ENCODE assay signal across 1 cellular context in genomic region chr1:109823543-109824348, GRCh38.
TF ChIP-seq lines count a peak whose summit lies in the region.

No MANE protein-coding gene starts in this region.

TF ChIP-seq in HepG2, 621 proteins besides CTCF, POLR2A, EP300 and RAD21 (continued from another document and continues in another):
- peak; percentile 70; the same call in 1 of the 2 replicates for TF ChIP-seq PRDM15 (CRISPR knock-in tag; IDR thresholded peaks at IDR 0.05)
- peak; percentile 90 for TF ChIP-seq SP5 (CRISPR knock-in tag; IDR thresholded peaks at IDR 0.05; ENCODE audit: borderline replicate concordance, low read depth)
- 0 out of 2 replicates have a peak, but pooled peaks have one; percentile 57 for TF ChIP-seq MYNN (CRISPR knock-in tag; IDR thresholded peaks at IDR 0.05; ENCODE audit: low read depth)
- TF ChIP-seq ZNF687 (CRISPR knock-in tag; IDR thresholded peaks at IDR 0.05) = peak; percentile 93
- TF ChIP-seq THRA (CRISPR knock-in tag; IDR thresholded peaks at IDR 0.05; ENCODE audit: borderline replicate concordance) = peak; percentile 82; the same call in 1 of the 2 replicates
- TF ChIP-seq ZHX2 (IDR thresholded peaks at IDR 0.05; ENCODE audit: low read depth) = no peak
- TF ChIP-seq ZHX2 (CRISPR knock-in tag; IDR thresholded peaks at IDR 0.05; ENCODE audit: borderline replicate concordance) = no peak
- TF ChIP-seq ZNF501 (CRISPR knock-in tag; IDR thresholded peaks at IDR 0.05) = peak; percentile 85
- TF ChIP-seq KMT2B (CRISPR knock-in tag; IDR thresholded peaks at IDR 0.05) = 0 out of 2 replicates have a peak, but pooled peaks have one; percentile 26
- no peak for TF ChIP-seq ATM (IDR thresholded peaks at IDR 0.05; ENCODE audit: borderline replicate concordance)
- peak; percentile 55 for TF ChIP-seq U2AF1 (optimal IDR thresholded peaks at IDR 0.05; ENCODE audit: low read depth, low read length)
- peak; percentile 66; the same call in 1 of the 2 replicates for TF ChIP-seq KAT7 (CRISPR knock-in tag; IDR thresholded peaks at IDR 0.05; ENCODE audit: borderline replicate concordance)
- peak; percentile 69; the same call in 1 of the 2 replicates for TF ChIP-seq NR2F2 (IDR thresholded peaks at IDR 0.05; ENCODE audit: borderline replicate concordance, low read depth)
- peak; percentile 65; the same call in 1 of the 2 replicates for TF ChIP-seq SOX5 (CRISPR knock-in tag; IDR thresholded peaks at IDR 0.05; ENCODE audit: borderline replicate concordance)
- TF ChIP-seq ZNF781 (CRISPR knock-in tag; IDR thresholded peaks at IDR 0.05; ENCODE audit: borderline replicate concordance, not compliant biosample characterization) = no peak
- peak; percentile 48; the same call in 1 of the 2 replicates for TF ChIP-seq MIER3 (CRISPR knock-in tag; IDR thresholded peaks at IDR 0.05; ENCODE audit: borderline replicate concordance)
- peak; percentile 11 for TF ChIP-seq SKI (IDR thresholded peaks at IDR 0.05; ENCODE audit: partially characterized antibody)
- TF ChIP-seq ZFYVE20 (CRISPR knock-in tag; IDR thresholded peaks at IDR 0.05; ENCODE audit: borderline replicate concordance, low read depth) = 0 out of 2 replicates have a peak, but pooled peaks have one; percentile 27
- no peak for TF ChIP-seq PHB2 (IDR thresholded peaks at IDR 0.05; ENCODE audit: partially characterized antibody)
- TF ChIP-seq ETV5 (CRISPR knock-in tag; IDR thresholded peaks at IDR 0.05; ENCODE audit: borderline replicate concordance) = peak; percentile 37; the same call in 1 of the 2 replicates
- peak; percentile 51; the same call in 1 of the 2 replicates for TF ChIP-seq FOXO1 (CRISPR knock-in tag; IDR thresholded peaks at IDR 0.05)
- TF ChIP-seq RARA (CRISPR knock-in tag; IDR thresholded peaks at IDR 0.05) = peak; percentile 80
- peak; percentile 84 for TF ChIP-seq ZNF7 (CRISPR knock-in tag; IDR thresholded peaks at IDR 0.05)
- 0 out of 2 replicates have a peak, but pooled peaks have one; percentile 38 for TF ChIP-seq SMAD3 (CRISPR knock-in tag; IDR thresholded peaks at IDR 0.05)
- peak; percentile 59; the same call in 1 of the 2 replicates for TF ChIP-seq POGK (CRISPR knock-in tag; conservative IDR thresholded peaks at IDR 0.05)
- TF ChIP-seq NR2F6 (IDR thresholded peaks at IDR 0.05) = peak; percentile 93
- peak; percentile 95 for TF ChIP-seq NR2F6 (CRISPR knock-in tag; IDR thresholded peaks at IDR 0.05)
- TF ChIP-seq SOX13 (IDR thresholded peaks at IDR 0.05) = no peak
- TF ChIP-seq SOX13 (CRISPR knock-in tag; conservative IDR thresholded peaks at IDR 0.05 in 1 of 2, IDR thresholded peaks at IDR 0.05 in 1 of 2) = peak in 1 of 2 experiments; percentile 50; a peak in 2 of 4 replicates
- no peak for TF ChIP-seq CREB1 (IDR thresholded peaks at IDR 0.05)
- TF ChIP-seq CREB1 (CRISPR knock-in tag; IDR thresholded peaks at IDR 0.05) = no peak
- peak; percentile 97 for TF ChIP-seq NFE2 (CRISPR knock-in tag; IDR thresholded peaks at IDR 0.05)
- TF ChIP-seq ZNF784 (CRISPR knock-in tag; IDR thresholded peaks at IDR 0.05; ENCODE audit: borderline replicate concordance) = no peak
- peak; percentile 57; the same call in 1 of the 2 replicates for TF ChIP-seq ZNF124 (CRISPR knock-in tag; IDR thresholded peaks at IDR 0.05)
- no peak for TF ChIP-seq ZNF672 (CRISPR knock-in tag; IDR thresholded peaks at IDR 0.05)
- TF ChIP-seq MYC (CRISPR knock-in tag; IDR thresholded peaks at IDR 0.05; ENCODE audit: borderline replicate concordance) = peak; percentile 72; the same call in 1 of the 2 replicates
- peak; percentile 35; the same call in 1 of the 2 replicates for TF ChIP-seq ZNF274 (CRISPR knock-in tag; IDR thresholded peaks at IDR 0.05)
- peak; percentile 13; the same call in 1 of the 2 replicates for TF ChIP-seq ZNF205 (CRISPR knock-in tag; IDR thresholded peaks at IDR 0.05)
